Comparison of ENCODE assay signal across 10 cellular contexts in genomic region chr4:101192244-101192643, GRCh38.
DNase-seq lines count a peak whose midpoint lies in the region; ATAC-seq and TF ChIP-seq lines count a peak whose summit lies in the region.
"Had no signal": no experiment of that assay in that cellular context is flagged by ENCODE, and none has a peak within 500 bp of the region (broad histone marks: within the 10 kb centered on the region; RNA-seq: fewer than 3 reads in every experiment).

No MANE protein-coding gene starts in this region.

- H2BK120ac ChIP-seq in neuronal stem cell (ENCODE audit: low read depth, low read length) = no peak overlapping the region

- H3K36me3 Mint-ChIP-seq in WTC11 (peaks cover 2% of the 10 kb centered on the region; the same call in 1 of the 2 replicates), memory B cell (peaks cover 20% of the 10 kb centered on the region)

- H2AK5ac ChIP-seq in neuronal stem cell (ENCODE audit: low read depth, low read length) = no peak overlapping the region

- H3K4me2 ChIP-seq in neuronal stem cell (ENCODE audit: insufficient read depth, low read length, poor library complexity, severe bottlenecking) = no peak overlapping the region
- H3K4me2 ChIP-seq: KMS-11 had no signal

- no peak overlapping the region for H3K4ac ChIP-seq in neuronal stem cell (ENCODE audit: low read length)

- H3K4me3 ChIP-seq in neuronal stem cell (ENCODE audit: low read length in 2 of 2) = no peak overlapping the region

- H3K9me3 Mint-ChIP-seq in WTC11 = no peaks in the 10 kb centered on the region
- H3K9me3 Mint-ChIP-seq in memory B cell = no peaks in the 10 kb centered on the region
- H3K9me3 Mint-ChIP-seq: activated T-cell treated with anti-CD3 and anti-CD28 coated beads, Interleukin-2, amount 50 U/mL, for 4 hours had no signal

- no peak overlapping the region for H3K9ac ChIP-seq in neuronal stem cell (ENCODE audit: low read depth, low read length, poor library complexity)
- H3K9ac ChIP-seq: KMS-11 had no signal

- no peak overlapping the region for H2BK12ac ChIP-seq in neuronal stem cell (ENCODE audit: low read length)

- H2BK15ac ChIP-seq in neuronal stem cell (ENCODE audit: low read length) = no peak overlapping the region

- no peak overlapping the region for H2AFZ ChIP-seq in neuronal stem cell (ENCODE audit: low read length)

- peaks cover 3 to 7% of the 10 kb centered on the region in 2 donors for H3K4me1 ChIP-seq in neuronal stem cell (ENCODE audit: control insufficient read depth in 2 of 2, insufficient read depth in 1 of 2, low read depth in 1 of 2, low read length in 2 of 2)

- ATAC-seq in GM21737 (IDR thresholded peaks at IDR 0.05; ENCODE audit: unreplicated experiment) (peak; percentile 71), WTC11 (peak; percentile 34), memory B cell (ENCODE audit: low read depth) (no peak), GM18519 (IDR thresholded peaks at IDR 0.05; ENCODE audit: low FRiP score, unreplicated experiment) (no peak), GM19455 (IDR thresholded peaks at IDR 0.05; ENCODE audit: unreplicated experiment) (no peak)
- ATAC-seq: activated T-cell treated with anti-CD3 and anti-CD28 coated beads, Interleukin-2, amount 50 U/mL, for 4 hours had no signal

- POLR2A ChIA-PET in WTC11 (lab: Charles Lee) = no interaction called here

- H3K4me1 Mint-ChIP-seq in WTC11 = peaks cover 31% of the 10 kb centered on the region
- peaks cover 28% of the 10 kb centered on the region for H3K4me1 Mint-ChIP-seq in memory B cell

- no peak overlapping the region for H3K23ac ChIP-seq in neuronal stem cell (ENCODE audit: low read depth, low read length, poor library complexity)

- no peak overlapping the region for H4K91ac ChIP-seq in neuronal stem cell (ENCODE audit: low read depth, low read length, poor library complexity)

- no peak for DNase-seq in WTC11 (ENCODE audit: low spot score)
- DNase-seq in memory B cell (ENCODE audit: low spot score in 2 of 2) = no peak
- DNase-seq in midbrain (lab: John Stamatoyannopoulos, UW) = no peak
- DNase-seq in neuronal stem cell (ENCODE audit: low spot score) = no peak
- DNase-seq: activated T-cell treated with anti-CD3 and anti-CD28 coated beads, Interleukin-2, amount 50 U/mL, for 4 hours had no signal

- H3K79me1 ChIP-seq in neuronal stem cell (ENCODE audit: low read depth, low read length) = no peaks in the 10 kb centered on the region

- CTCF ChIA-PET in WTC11 (lab: Charles Lee) = interaction anchor here (0.7 kb wide), 1 partner anchor 1108 kb away, joined by 4 read pairs; no protein-coding TSS in a partner anchor

- H3K9me3 ChIP-seq in neuronal stem cell (replicated peaks in 1 of 2; ENCODE audit: control insufficient read depth in 2 of 2, insufficient read depth in 1 of 2, low read depth in 1 of 2, low read length in 2 of 2) = no peaks in the 10 kb centered on the region

- no peaks in the 10 kb centered on the region for H3K36me3 ChIP-seq in neuronal stem cell (replicated peaks in 1 of 2; ENCODE audit: control insufficient read depth in 2 of 2, insufficient read depth in 2 of 2, low read length in 2 of 2)

- H3K4me3 Mint-ChIP-seq in WTC11 (no peak overlapping the region), memory B cell (no peak overlapping the region)
- H3K4me3 Mint-ChIP-seq: activated T-cell treated with anti-CD3 and anti-CD28 coated beads, Interleukin-2, amount 50 U/mL, for 4 hours had no signal

- no peak overlapping the region for H2BK5ac ChIP-seq in neuronal stem cell (ENCODE audit: low read length)

- no peak overlapping the region for H3K14ac ChIP-seq in neuronal stem cell (ENCODE audit: low read length)

- H3K27ac Mint-ChIP-seq in WTC11 = peak overlapping the region; percentile 77
- H3K27ac Mint-ChIP-seq in memory B cell = peak overlapping the region; percentile 63

- H3K27ac ChIP-seq in 22Rv1 (peak overlapping the region; percentile 97), neuronal stem cell (replicated peaks; ENCODE audit: low read length) (no peak overlapping the region)
- H3K27ac ChIP-seq: KMS-11 had no signal

- no peak for TF ChIP-seq CTCF in 22Rv1 (IDR thresholded peaks at IDR 0.05)
- TF ChIP-seq CTCF in WTC11 (IDR thresholded peaks at IDR 0.05) = no peak

- H4K8ac ChIP-seq in neuronal stem cell (ENCODE audit: low read depth, low read length) = no peak overlapping the region

- H3K27me3 ChIP-seq in neuronal stem cell (ENCODE audit: control insufficient read depth in 3 of 3, insufficient read depth in 3 of 3, low read depth in 1 of 3, low read length in 3 of 3) = no peaks in the 10 kb centered on the region

- H3K27me3 Mint-ChIP-seq in WTC11 (ENCODE audit: low read depth) = no peaks in the 10 kb centered on the region
- H3K27me3 Mint-ChIP-seq in memory B cell = no peaks in the 10 kb centered on the region

- no peak overlapping the region for H3K18ac ChIP-seq in neuronal stem cell (ENCODE audit: low read length)

TF ChIP-seq in WTC11, 78 proteins besides CTCF, POLR2A, EP300 and RAD21:
- TF ChIP-seq ZNF317 (CRISPR knock-in tag; IDR thresholded peaks at IDR 0.05; ENCODE audit: borderline replicate concordance, low read depth) (no peak), ZMAT4 (CRISPR knock-in tag; IDR thresholded peaks at IDR 0.05) (no peak), GTF2I (CRISPR knock-in tag; conservative IDR thresholded peaks at IDR 0.05) (no peak), JAZF1 (CRISPR knock-in tag; IDR thresholded peaks at IDR 0.05) (no peak), NFATC4 (CRISPR knock-in tag; IDR thresholded peaks at IDR 0.05) (no peak), NFE2L1 (CRISPR knock-in tag; IDR thresholded peaks at IDR 0.05) (no peak), TEAD4 (CRISPR knock-in tag; IDR thresholded peaks at IDR 0.05) (no peak), GRHL2 (CRISPR knock-in tag; IDR thresholded peaks at IDR 0.05; ENCODE audit: insufficient replicate concordance, severe bottlenecking) (no peak), ETV6 (CRISPR knock-in tag; IDR thresholded peaks at IDR 0.05) (no peak)
TF ChIP-seq in WTC11: peak in this region for 0.

Comparison
In these comparisons a context has a peak if more than half of its experiments do, and no peak if none do; other contexts are left out.
1. ATAC-seq: peak in GM21737 (single experiment) and WTC11 (single experiment); none in memory B cell (single experiment), GM18519 (single experiment) and GM19455 (single experiment).